9 cellular contexts compared by ENCODE assay signal in genomic region chr22:27331526-27332281, GRCh38.
DNase-seq lines count a peak whose midpoint lies in the region; ATAC-seq, FAIRE-seq and TF ChIP-seq lines count a peak whose summit lies in the region.
"Had no signal": no experiment of that assay in that cellular context is flagged by ENCODE, and none has a peak within 500 bp of the region (broad histone marks: within the 10 kb centered on the region; RNA-seq: fewer than 3 reads in every experiment).

No MANE protein-coding gene starts in this region.

- POLR2A ChIA-PET in A549 (lab: Yijun Ruan, JAX) = no interaction called here
- POLR2A ChIA-PET in HEK293T (lab: Yijun Ruan, JAX) = no interaction called here

- peak; percentile 95 to 99 for ATAC-seq in A549
- ATAC-seq in right lobe of liver = peak; percentile 55 to 98 (median 76)
- no peak for ATAC-seq in esophagus mucosa
- ATAC-seq in GM19397 (IDR thresholded peaks at IDR 0.05; ENCODE audit: unreplicated experiment) = no peak

- CTCF ChIA-PET in A549 (lab: Yijun Ruan, JAX) = interaction anchor here (0.6 to 2.0 kb wide), 17 partner anchors 8 to 651 kb away, joined by 3 to 7 read pairs (median 3); no protein-coding TSS in a partner anchor
- CTCF ChIA-PET in HEK293T (lab: Yijun Ruan, JAX) = interaction anchor here (0.6 to 0.8 kb wide), 2 partner anchors 24 to 158 kb away, joined by 3 read pairs; no protein-coding TSS in a partner anchor

- no peak for FAIRE-seq in A549 (lab: Jason Lieb, UNC)
- FAIRE-seq in bronchial epithelial cell (lab: Jason Lieb, UNC) = no peak

- peak overlapping the region; percentile 64 for H3K4me2 ChIP-seq in A549

- H3K27ac ChIP-seq in A549 = peak overlapping the region; percentile 50 to 85; a peak in 5 of 6 replicates
- H3K27ac ChIP-seq in right lobe of liver = no peak overlapping the region
- H3K27ac ChIP-seq: SJSA1 had no signal

- no peaks in the 10 kb centered on the region for H3K9me3 ChIP-seq in A549
- H3K9me3 ChIP-seq in right lobe of liver = no peaks in the 10 kb centered on the region

- intact Hi-C loops in right lobe of liver (cut with DNase I) = no loop called here

- peak; percentile 54 to 65 for TF ChIP-seq RAD21 in A549 (conservative IDR thresholded peaks at IDR 0.05 in 1 of 2, IDR thresholded peaks at IDR 0.05 in 1 of 2)

- peaks cover 14% of the 10 kb centered on the region for H3K4me1 ChIP-seq in A549
- H3K4me1 ChIP-seq in right lobe of liver = peaks cover 0 to 5% (median 0%) of the 10 kb centered on the region in 4 donors
- H3K4me1 ChIP-seq: SJSA1 had no signal

- TF ChIP-seq POLR2A in A549 (IDR thresholded peaks at IDR 0.05; ENCODE audit: low read length) (no peak), right lobe of liver (IDR thresholded peaks at IDR 0.05) (no peak)

- H3K4me3 ChIP-seq in A549 = no peak overlapping the region
- no peak overlapping the region for H3K4me3 ChIP-seq in bronchial epithelial cell (ENCODE audit: low read depth, low read length)
- H3K4me3 ChIP-seq in right lobe of liver = no peak overlapping the region
- H3K4me3 ChIP-seq: SJSA1 had no signal

- peak; percentile 43 to 66 for DNase-seq in A549 (ENCODE audit: low read depth in 1 of 2, low spot score in 1 of 2)
- peak; percentile 44 for DNase-seq in HEK293T (ENCODE audit: extremely low spot score)
- DNase-seq in bronchial epithelial cell (ENCODE audit: low read depth) = peak; percentile 21
- peak; percentile 48 to 74 (median 66) for DNase-seq in right lobe of liver
- DNase-seq in cerebellar nuclear complex (lab: John Stamatoyannopoulos, UW) = no peak
- DNase-seq in OCI-M2 (lab: John Stamatoyannopoulos, UW; ENCODE audit: unreplicated experiment) = no peak

- no peaks in the 10 kb centered on the region for H3K27me3 ChIP-seq in bronchial epithelial cell (ENCODE audit: control insufficient read depth, insufficient read depth, low read length)
- H3K27me3 ChIP-seq in right lobe of liver = no peaks in the 10 kb centered on the region

- peak; percentile 15 to 52; a peak in 2 of 5 replicates for TF ChIP-seq EP300 in A549 (IDR thresholded peaks at IDR 0.05)

- 38% methylated on average over 14 of the region's 16 CpGs for WGBS in A549 (ENCODE audit: missing lambda C conversion rate)
- WGBS in right lobe of liver (ENCODE audit: insufficient coverage, low coverage, low lambda C conversion rate, missing lambda C conversion rate) = 10% methylated on average over 12 of the region's 16 CpGs

- TF ChIP-seq CTCF in A549 (IDR thresholded peaks at IDR 0.05) (peak; percentile 30), bronchial epithelial cell (IDR thresholded peaks at IDR 0.05; ENCODE audit: insufficient read depth, low read length, severe bottlenecking) (peak; percentile 38), right lobe of liver (IDR thresholded peaks at IDR 0.05) (peak; percentile 9 to 49 (median 28))

- H3K36me3 ChIP-seq in bronchial epithelial cell (ENCODE audit: control insufficient read depth, insufficient read depth, low read length) (no peaks in the 10 kb centered on the region), right lobe of liver (no peaks in the 10 kb centered on the region)
- H3K36me3 ChIP-seq: SJSA1 had no signal

TF ChIP-seq in A549, 52 proteins besides CTCF, POLR2A, EP300 and RAD21:
- TF ChIP-seq SMC3 (IDR thresholded peaks at IDR 0.05) = peak; percentile 60
- 0 out of 5 replicates have a peak, but pooled peaks of 1 of the 2 experiments have one; percentile 30 for TF ChIP-seq JUN (IDR thresholded peaks at IDR 0.05)
- TF ChIP-seq TFCP2L1 (CRISPR knock-in tag; IDR thresholded peaks at IDR 0.05) = no peak
- TF ChIP-seq, protein P1, sequence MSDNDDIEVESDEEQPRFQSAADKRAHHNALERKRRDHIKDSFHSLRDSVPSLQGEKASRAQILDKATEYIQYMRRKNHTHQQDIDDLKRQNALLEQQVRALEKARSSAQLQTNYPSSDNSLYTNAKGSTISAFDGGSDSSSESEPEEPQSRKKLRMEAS (IDR thresholded peaks at IDR 0.05) = 0 out of 2 replicates have a peak, but pooled peaks have one; percentile 27
- no peak for TF ChIP-seq ESRRA (IDR thresholded peaks at IDR 0.05; ENCODE audit: borderline replicate concordance, low read length)
- TF ChIP-seq, protein P2, sequence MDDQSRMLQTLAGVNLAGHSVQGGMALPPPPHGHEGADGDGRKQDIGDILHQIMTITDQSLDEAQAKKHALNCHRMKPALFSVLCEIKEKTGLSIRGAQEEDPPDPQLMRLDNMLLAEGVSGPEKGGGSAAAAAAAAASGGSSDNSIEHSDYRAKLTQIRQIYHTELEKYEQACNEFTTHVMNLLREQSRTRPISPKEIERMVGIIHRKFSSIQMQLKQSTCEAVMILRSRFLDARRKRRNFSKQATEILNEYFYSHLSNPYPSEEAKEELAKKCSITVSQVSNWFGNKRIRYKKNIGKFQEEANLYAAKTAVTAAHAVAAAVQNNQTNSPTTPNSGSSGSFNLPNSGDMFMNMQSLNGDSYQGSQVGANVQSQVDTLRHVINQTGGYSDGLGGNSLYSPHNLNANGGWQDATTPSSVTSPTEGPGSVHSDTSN (IDR thresholded peaks at IDR 0.05) = no peak
- no peak for TF ChIP-seq MYC (IDR thresholded peaks at IDR 0.05; ENCODE audit: borderline replicate concordance, low read length)
- TF ChIP-seq CEBPB (IDR thresholded peaks at IDR 0.05) = peak; percentile 58 to 59; a peak in 3 of 4 replicates
- no peak for TF ChIP-seq EHF (CRISPR knock-in tag; IDR thresholded peaks at IDR 0.05)
- TF ChIP-seq SREBF2 (IDR thresholded peaks at IDR 0.05) = no peak
- TF ChIP-seq CHD4 (IDR thresholded peaks at IDR 0.05; ENCODE audit: borderline replicate concordance) = no peak
- TF ChIP-seq ZFP36 (IDR thresholded peaks at IDR 0.05; ENCODE audit: borderline replicate concordance, partially characterized antibody) = no peak
- TF ChIP-seq HDAC2 (IDR thresholded peaks at IDR 0.05) = no peak
- no peak for TF ChIP-seq HOXB13 (CRISPR knock-in tag; IDR thresholded peaks at IDR 0.05; ENCODE audit: low read depth)
- TF ChIP-seq CBX8 (IDR thresholded peaks at IDR 0.05) = no peak
TF ChIP-seq in A549: peak in this region for 4.

TF ChIP-seq in HEK293T, 16 proteins besides CTCF, POLR2A, EP300 and RAD21:
- TF ChIP-seq ARNT (IDR thresholded peaks at IDR 0.05) (no peak), ZNF384 (IDR thresholded peaks at IDR 0.05) (no peak), LEF1 (IDR thresholded peaks at IDR 0.05; ENCODE audit: borderline replicate concordance) (no peak), BHLHE40 (IDR thresholded peaks at IDR 0.05; ENCODE audit: borderline replicate concordance) (no peak), FOXK2 (IDR thresholded peaks at IDR 0.05) (no peak), CTBP1 (IDR thresholded peaks at IDR 0.05; ENCODE audit: borderline replicate concordance) (no peak), ELF4 (IDR thresholded peaks at IDR 0.05) (no peak), PKNOX1 (IDR thresholded peaks at IDR 0.05) (no peak), L3MBTL2 (conservative IDR thresholded peaks at IDR 0.05) (no peak)

Comparison
In these comparisons a context has a peak if more than half of its experiments do, and no peak if none do; other contexts are left out.
1. ATAC-seq: peak in A549 (2 of 2) and right lobe of liver (4 of 4); none in esophagus mucosa (single experiment) and GM19397 (single experiment).
2. DNase-seq: peak in A549 (2 of 2), HEK293T (single experiment), bronchial epithelial cell (single experiment) and right lobe of liver (3 of 3); none in cerebellar nuclear complex (0 of 2) and OCI-M2 (single experiment).
3. H3K27ac ChIP-seq: peak in A549 (2 of 2); none in right lobe of liver (0 of 3).
4. Peak in every context shown above with its lines, with median percentiles within 50 percentile points of each other: CTCF ChIP-seq.